18 cellular contexts compared by ENCODE assay signal in the genomic region with DNA sequence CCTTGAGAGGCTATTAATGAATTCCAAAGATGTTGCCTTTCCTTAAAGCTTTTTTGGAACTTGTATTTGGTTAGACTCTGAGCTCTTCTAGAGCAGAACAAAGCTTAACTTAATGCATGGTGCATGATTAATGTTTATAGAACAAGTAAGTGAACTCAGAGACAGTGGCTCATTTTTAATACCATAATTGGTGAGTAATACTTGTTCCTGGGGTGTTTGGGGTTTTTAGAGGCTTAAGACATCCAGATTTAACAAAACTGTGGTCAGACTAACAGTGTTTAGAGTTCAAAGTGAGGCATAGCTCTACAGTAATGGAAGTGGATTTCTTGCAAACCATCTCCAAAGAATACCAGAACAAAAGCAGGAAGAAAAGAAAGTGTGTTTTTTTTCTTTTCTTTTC.
DNase-seq lines count a peak whose midpoint lies in the region; TF ChIP-seq lines count a peak whose summit lies in the region.
"Had no signal": no experiment of that assay in that cellular context is flagged by ENCODE, and none has a peak within 500 bp of the region (broad histone marks: within the 10 kb centered on the region; RNA-seq: fewer than 3 reads in every experiment).

No MANE protein-coding gene starts in this region.

- H3K4me3 ChIP-seq in SK-N-SH (ENCODE audit: low read depth in 2 of 2, low read length in 1 of 2) (no peak overlapping the region), fibroblast of the aortic adventitia (ENCODE audit: low read depth, low read length) (no peak overlapping the region)
- H3K4me3 ChIP-seq: hepatocyte had no signal

- no peaks in the 10 kb centered on the region for H3K9me3 ChIP-seq in SK-N-SH

- H3K27ac Mint-ChIP-seq in chondrocyte (ENCODE audit: unreplicated experiment) = no peak overlapping the region

- H3K9me2 ChIP-seq in SK-N-SH = no peaks in the 10 kb centered on the region

- H3K4me3 Mint-ChIP-seq in chondrocyte (ENCODE audit: unreplicated experiment) = no peak overlapping the region
- H3K4me3 Mint-ChIP-seq: central memory CD8-positive, alpha-beta T cell had no signal

- peak overlapping the region; percentile 3; the same call in 1 of the 2 replicates for H3K4me2 ChIP-seq in SK-N-SH
- H3K4me2 ChIP-seq: hepatocyte had no signal

- H3K36me3 Mint-ChIP-seq in chondrocyte (ENCODE audit: low read depth) = no peaks in the 10 kb centered on the region

- no peak for TF ChIP-seq RAD21 in SK-N-SH (IDR thresholded peaks at IDR 0.05; ENCODE audit: low read length)

- H3K4me1 ChIP-seq in SK-N-SH (ENCODE audit: control insufficient read depth in 1 of 2, insufficient read depth in 2 of 2, low read depth in 1 of 2, low read length in 1 of 2) = peaks cover 0 to 5% of the 10 kb centered on the region in 2 experiments; a peak in 1 of 4 replicates

- H3K36me3 ChIP-seq in SK-N-SH (replicated peaks in 1 of 2; ENCODE audit: control insufficient read depth in 1 of 2, insufficient read depth in 2 of 2, low read length in 1 of 2) = no peaks in the 10 kb centered on the region

- H3K27me3 Mint-ChIP-seq in chondrocyte (ENCODE audit: low read depth) = peaks cover 4% of the 10 kb centered on the region
- H3K27me3 Mint-ChIP-seq: central memory CD8-positive, alpha-beta T cell had no signal

- peaks cover 3% of the 10 kb centered on the region for H3K4me1 Mint-ChIP-seq in chondrocyte (ENCODE audit: low read depth)

- peaks cover 19% of the 10 kb centered on the region for H3F3A ChIP-seq in SK-N-SH (replicated peaks; ENCODE audit: insufficient read depth)

- H3K27ac ChIP-seq in SK-N-SH (ENCODE audit: low read depth in 2 of 2, low read length in 1 of 2) = peak overlapping the region in 1 of 2 experiments; percentile 41; a peak in 2 of 4 replicates
- H3K27ac ChIP-seq: hepatocyte had no signal

- no peak for TF ChIP-seq CTCF in SK-N-SH (IDR thresholded peaks at IDR 0.05)
- no peak for TF ChIP-seq CTCF in fibroblast of the aortic adventitia (IDR thresholded peaks at IDR 0.05; ENCODE audit: insufficient read depth, low read length)
- TF ChIP-seq CTCF in chondrocyte (IDR thresholded peaks at IDR 0.05) = no peak

- DNase-seq in GM04504 (ENCODE audit: low read depth) (peak; percentile 41), SK-N-SH (no peak), fibroblast of the aortic adventitia (ENCODE audit: low read depth) (peak; percentile 23), stromal cell of bone marrow (ENCODE audit: low read depth) (peak; percentile 69), posterior vena cava (ENCODE audit: low spot score) (no peak), NCI-H345 (lab: John Stamatoyannopoulos, UW) (no peak), chondrocyte (ENCODE audit: low spot score) (no peak)
- DNase-seq: activated CD4-positive, alpha-beta T cell treated with anti-CD3 and anti-CD28 coated beads for 1 hour; activated naive CD4-positive, alpha-beta T cell treated with anti-CD3 and anti-CD28 coated beads, Interleukin-2, amount 50 U/mL, for 16 hours; COR-L47; GF-D8; left cardiac atrium; NCI-H2081; NCI-H82; posterior cingulate gyrus; T-helper 2 cell had no signal

- CTCF ChIA-PET in SK-N-SH (lab: Yijun Ruan, JAX) = no interaction called here

- POLR2A ChIA-PET in SK-N-SH (lab: Yijun Ruan, JAX) = no interaction called here

- intact Hi-C loops in posterior vena cava (cut with DNase I) = no loop called here

- H3K9ac ChIP-seq in SK-N-SH = no peak overlapping the region

- H3K9me3 Mint-ChIP-seq in chondrocyte (ENCODE audit: low read depth) = no peaks in the 10 kb centered on the region
- H3K9me3 Mint-ChIP-seq: central memory CD8-positive, alpha-beta T cell had no signal

- H2AFZ ChIP-seq in SK-N-SH (ENCODE audit: low read depth) = no peak overlapping the region; the same call in 1 of the 2 replicates
- H2AFZ ChIP-seq: hepatocyte had no signal

- H3K79me2 ChIP-seq in SK-N-SH (ENCODE audit: insufficient read depth) = no peaks in the 10 kb centered on the region
- H3K79me2 ChIP-seq: hepatocyte had no signal

- H3K27me3 ChIP-seq in SK-N-SH (ENCODE audit: insufficient read depth) = no peaks in the 10 kb centered on the region
- H3K27me3 ChIP-seq: hepatocyte had no signal

- no peaks in the 10 kb centered on the region for H4K20me1 ChIP-seq in SK-N-SH (ENCODE audit: insufficient read depth)

- TF ChIP-seq EP300 in SK-N-SH (IDR thresholded peaks at IDR 0.05; ENCODE audit: borderline replicate concordance in 1 of 2, low read depth in 1 of 2, low read length in 1 of 2) = peak in 1 of 2 experiments; percentile 56; a peak in 2 of 4 replicates

TF ChIP-seq in SK-N-SH, 30 proteins besides CTCF, POLR2A, EP300 and RAD21:
- no peak for TF ChIP-seq NRF1 (IDR thresholded peaks at IDR 0.05; ENCODE audit: low read depth, low read length)
- TF ChIP-seq, protein P1, sequence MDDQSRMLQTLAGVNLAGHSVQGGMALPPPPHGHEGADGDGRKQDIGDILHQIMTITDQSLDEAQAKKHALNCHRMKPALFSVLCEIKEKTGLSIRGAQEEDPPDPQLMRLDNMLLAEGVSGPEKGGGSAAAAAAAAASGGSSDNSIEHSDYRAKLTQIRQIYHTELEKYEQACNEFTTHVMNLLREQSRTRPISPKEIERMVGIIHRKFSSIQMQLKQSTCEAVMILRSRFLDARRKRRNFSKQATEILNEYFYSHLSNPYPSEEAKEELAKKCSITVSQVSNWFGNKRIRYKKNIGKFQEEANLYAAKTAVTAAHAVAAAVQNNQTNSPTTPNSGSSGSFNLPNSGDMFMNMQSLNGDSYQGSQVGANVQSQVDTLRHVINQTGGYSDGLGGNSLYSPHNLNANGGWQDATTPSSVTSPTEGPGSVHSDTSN (IDR thresholded peaks at IDR 0.05) = peak; percentile 67
- TF ChIP-seq MXI1 (IDR thresholded peaks at IDR 0.05; ENCODE audit: low read depth, low read length) = no peak
- peak; percentile 55 for TF ChIP-seq TCF12 (IDR thresholded peaks at IDR 0.05)
- peak; percentile 21; the same call in 1 of the 2 replicates for TF ChIP-seq RXRA (IDR thresholded peaks at IDR 0.05; ENCODE audit: borderline replicate concordance, low read depth)
- peak; percentile 54; the same call in 1 of the 2 replicates for TF ChIP-seq FOSL2 (IDR thresholded peaks at IDR 0.05; ENCODE audit: borderline replicate concordance, low read depth)
- peak; percentile 54; the same call in 1 of the 2 replicates for TF ChIP-seq JUND (IDR thresholded peaks at IDR 0.05)
- TF ChIP-seq NFIC (IDR thresholded peaks at IDR 0.05; ENCODE audit: borderline replicate concordance) = peak; percentile 21; the same call in 1 of the 2 replicates
TF ChIP-seq in SK-N-SH: peak in this region for 6.

Comparison
In these comparisons a context has a peak if more than half of its experiments do, and no peak if none do; other contexts are left out.
1. DNase-seq: peak in GM04504 (single experiment), fibroblast of the aortic adventitia (single experiment) and stromal cell of bone marrow (single experiment); none in SK-N-SH (single experiment), posterior vena cava (single experiment), NCI-H345 (single experiment) and chondrocyte (single experiment).